ENCODE assay signal across 20 cellular contexts in the genomic region with DNA sequence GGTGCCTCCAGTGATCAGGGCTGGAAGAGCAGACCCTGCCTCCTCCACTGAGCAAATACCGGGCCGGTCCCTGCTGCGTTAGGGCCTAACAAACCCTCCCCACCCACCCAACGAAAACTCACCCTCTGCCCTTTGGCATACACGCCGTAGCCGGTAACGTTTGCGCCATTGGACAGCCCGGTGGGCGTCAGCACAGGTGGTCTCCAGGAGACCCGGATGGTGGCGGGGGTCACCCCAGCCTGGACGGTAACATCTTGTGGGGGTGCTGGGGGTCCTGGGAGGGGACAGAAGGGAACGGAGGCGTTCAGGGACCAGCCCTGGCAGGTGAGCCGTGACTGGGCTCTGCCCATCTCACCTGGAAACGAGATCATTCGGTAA.
A peak's percentile ranks its signal among the peaks of the same experiment; 100 is the strongest.
DNase-seq lines count a peak whose midpoint lies in the region; ATAC-seq, FAIRE-seq and TF ChIP-seq lines count a peak whose summit lies in the region.
"Had no signal": no experiment of that assay in that cellular context is flagged by ENCODE, and none has a peak within 500 bp of the region (broad histone marks: within the 10 kb centered on the region; RNA-seq: fewer than 3 reads in every experiment).

No MANE protein-coding gene starts in this region.

- H3K4me3 Mint-ChIP-seq in naive thymus-derived CD8-positive, alpha-beta T cell: no peak overlapping the region
- H3K4me3 Mint-ChIP-seq: CD8-positive, alpha-beta T cell; GM23338 had no signal

- peaks cover 0 to 22% (median 3%) of the 10 kb centered on the region in 9 donors for H3K9me3 Mint-ChIP-seq in naive thymus-derived CD8-positive, alpha-beta T cell
- H3K9me3 Mint-ChIP-seq: CD8-positive, alpha-beta T cell had no signal

- TF ChIP-seq CTCF in right lobe of liver (IDR thresholded peaks at IDR 0.05) (no peak), HepG2 (CRISPR knock-in tag; IDR thresholded peaks at IDR 0.05) (no peak), lower lobe of right lung (IDR thresholded peaks at IDR 0.05) (no peak), spleen (IDR thresholded peaks at IDR 0.05 in 8 of 11, conservative IDR thresholded peaks at IDR 0.05 in 3 of 11) (no peak), osteoblast (IDR thresholded peaks at IDR 0.05; ENCODE audit: extremely low read depth, low read depth, low read length) (no peak)

- H3K9me3 ChIP-seq in right lobe of liver (no peaks in the 10 kb centered on the region), HepG2 (ENCODE audit: low read length) (no peaks in the 10 kb centered on the region), lower lobe of right lung (no peaks in the 10 kb centered on the region), spleen (peaks cover 0 to 57% (median 5%) of the 10 kb centered on the region in 8 donors), osteoblast (ENCODE audit: low read depth, low read length) (peaks cover 3% of the 10 kb centered on the region)
- H3K9me3 ChIP-seq: A549, BE2C had no signal

- no peak for FAIRE-seq in HepG2 (lab: Jason Lieb, UNC)
- FAIRE-seq: A549, D721Med, G401.6, GM12891 had no signal

- WGBS in right lobe of liver (ENCODE audit: insufficient coverage, low coverage, low lambda C conversion rate, missing lambda C conversion rate): 91% methylated on average over 6 of the region's 19 CpGs
- 40% methylated on average over 12 of the region's 19 CpGs for WGBS in HepG2 (ENCODE audit: low lambda C conversion rate)
- WGBS in spleen, 5 donors: 92 to 94% (median 94%) methylated on average over 18 to 19 of the region's 19 CpGs

- H3K27me3 ChIP-seq in right lobe of liver (no peaks in the 10 kb centered on the region), HepG2 (ENCODE audit: control insufficient read depth in 1 of 2, insufficient read depth in 2 of 2, low read length in 2 of 2) (peaks cover 3 to 16% of the 10 kb centered on the region in 2 experiments; a peak in 2 of 5 replicates), lower lobe of right lung (ENCODE audit: low read depth) (no peaks in the 10 kb centered on the region), spleen (replicated peaks in 1 of 7) (no peaks in the 10 kb centered on the region), osteoblast (ENCODE audit: insufficient read depth, low read length) (no peaks in the 10 kb centered on the region)
- H3K27me3 ChIP-seq: BE2C had no signal

- peaks cover 0 to 8% (median 0%) of the 10 kb centered on the region in 5 donors for H3K27me3 Mint-ChIP-seq in naive thymus-derived CD8-positive, alpha-beta T cell

- H3K9ac ChIP-seq in HepG2 (ENCODE audit: insufficient read depth, low read depth, low read length): no peak overlapping the region

- H4K20me1 ChIP-seq in HepG2 (ENCODE audit: insufficient read depth, low read length) (no peaks in the 10 kb centered on the region), osteoblast (ENCODE audit: insufficient read depth, low read length) (no peaks in the 10 kb centered on the region)

- no peaks in the 10 kb centered on the region for H3K4me1 Mint-ChIP-seq in naive thymus-derived CD8-positive, alpha-beta T cell
- H3K4me1 Mint-ChIP-seq: GM23338 had no signal

- TF ChIP-seq RAD21 in HepG2 (CRISPR knock-in tag; IDR thresholded peaks at IDR 0.05): no peak

- no peak for TF ChIP-seq EP300 in HepG2 (IDR thresholded peaks at IDR 0.05; ENCODE audit: low read depth in 2 of 2, low read length in 2 of 2)
- no peak for TF ChIP-seq EP300 in HepG2 (CRISPR knock-in tag; IDR thresholded peaks at IDR 0.05; ENCODE audit: borderline replicate concordance)

- no peak for ATAC-seq in right lobe of liver
- ATAC-seq in HepG2: no peak
- ATAC-seq in lower lobe of right lung: no peak
- ATAC-seq in naive thymus-derived CD8-positive, alpha-beta T cell: no peak
- ATAC-seq: A549; CD8-positive, alpha-beta T cell; GM23338 had no signal

- H2AFZ ChIP-seq in HepG2 (ENCODE audit: low read length): no peak overlapping the region
- H2AFZ ChIP-seq in osteoblast (ENCODE audit: low read length): no peak overlapping the region
- H2AFZ ChIP-seq: GM23338 had no signal

- H3K4me3 ChIP-seq in right lobe of liver: no peak overlapping the region
- no peak overlapping the region for H3K4me3 ChIP-seq in HepG2 (replicated peaks in 1 of 3; ENCODE audit: insufficient read depth in 1 of 3, low read depth in 2 of 3, low read length in 3 of 3)
- no peak overlapping the region for H3K4me3 ChIP-seq in lower lobe of right lung
- H3K4me3 ChIP-seq in spleen: no peak overlapping the region
- no peak overlapping the region for H3K4me3 ChIP-seq in osteoblast (ENCODE audit: insufficient read depth, low read length)
- H3K4me3 ChIP-seq: A549, GM23338 had no signal

- TF ChIP-seq POLR2A in right lobe of liver (IDR thresholded peaks at IDR 0.05) (no peak), HepG2 (IDR thresholded peaks at IDR 0.05; ENCODE audit: insufficient read depth in 1 of 2, low read depth in 2 of 2, low read length in 2 of 2) (no peak), spleen (IDR thresholded peaks at IDR 0.05) (no peak)

- H3K79me2 ChIP-seq in HepG2 (ENCODE audit: insufficient read depth, low read length) (no peaks in the 10 kb centered on the region), osteoblast (ENCODE audit: insufficient read depth, low read length) (no peaks in the 10 kb centered on the region)

- in situ Hi-C loops in HepG2 (cut with HindIII; ENCODE audit: extremely low pct_ligation_motif_present, low pct_unique_long_range_greater_than_20kb): no loop called here

- H3K36me3 ChIP-seq in right lobe of liver (no peaks in the 10 kb centered on the region), HepG2 (replicated peaks in 1 of 2; ENCODE audit: control insufficient read depth in 1 of 2, insufficient read depth in 2 of 2, low read length in 2 of 2) (no peaks in the 10 kb centered on the region), lower lobe of right lung (no peaks in the 10 kb centered on the region), spleen (peaks cover 0 to 6% (median 0%) of the 10 kb centered on the region in 6 donors), osteoblast (ENCODE audit: insufficient read depth, low read length) (no peaks in the 10 kb centered on the region)

- H3K4me1 ChIP-seq in right lobe of liver (no peaks in the 10 kb centered on the region), HepG2 (ENCODE audit: insufficient read depth, low read length) (no peaks in the 10 kb centered on the region), lower lobe of right lung (no peaks in the 10 kb centered on the region), spleen (no peaks in the 10 kb centered on the region), osteoblast (ENCODE audit: insufficient read depth, low read length) (no peaks in the 10 kb centered on the region)
- H3K4me1 ChIP-seq: A549, BE2C had no signal

- no peak overlapping the region for H3K27ac Mint-ChIP-seq in naive thymus-derived CD8-positive, alpha-beta T cell
- H3K27ac Mint-ChIP-seq: CD8-positive, alpha-beta T cell; GM23338 had no signal

- H3K4me2 ChIP-seq in HepG2 (ENCODE audit: low read depth, low read length) (no peak overlapping the region), osteoblast (ENCODE audit: insufficient read depth, low read length) (no peak overlapping the region)
- H3K4me2 ChIP-seq: A549, GM23338 had no signal

- intact Hi-C loops in right lobe of liver (cut with DNase I) (no loop called here), HepG2 (cut with micrococcal nuclease; ENCODE audit: unreplicated experiment) (no loop called here), lower lobe of right lung (cut with DNase I) (no loop called here), spleen (cut with DNase I; ENCODE audit: low total_unique reads) (no loop called here)

- no TSS peak for BruUV-seq in HepG2 (replicated peaks; lab: Mats Ljungman, UMichigan)

- peak in 2 of 3 donors; percentile 7 to 26 for DNase-seq in right lobe of liver
- DNase-seq in HepG2 (ENCODE audit: low spot score): no peak
- DNase-seq in lower lobe of right lung: peak; percentile 28
- peak; percentile 54 for DNase-seq in spleen
- no peak for DNase-seq in naive thymus-derived CD8-positive, alpha-beta T cell
- no peak for DNase-seq in central memory CD4-positive, alpha-beta T cell
- DNase-seq in osteoblast (ENCODE audit: insufficient read length, low spot score, missing footprints): no peak
- DNase-seq: BE2C; CD8-positive, alpha-beta T cell; COR-L47; DMS153; DMS79 treated with DMSO at 0.1 percent for 48 hours; EL; H7 had no signal

- H3K27ac ChIP-seq in right lobe of liver (no peak overlapping the region), HepG2 (ENCODE audit: extremely low read length, insufficient read depth, low read length) (no peak overlapping the region), lower lobe of right lung (no peak overlapping the region), spleen (no peak overlapping the region), osteoblast (ENCODE audit: low read depth, low read length) (no peak overlapping the region)
- H3K27ac ChIP-seq: A549, C4-2B had no signal

- no peaks in the 10 kb centered on the region for H3K36me3 Mint-ChIP-seq in naive thymus-derived CD8-positive, alpha-beta T cell
- H3K36me3 Mint-ChIP-seq: CD8-positive, alpha-beta T cell had no signal

- POLR2A ChIA-PET in HepG2 (lab: Yijun Ruan, JAX): no interaction called here
- POLR2A ChIA-PET in naive thymus-derived CD8-positive, alpha-beta T cell (lab: Charles Lee): no interaction called here

- CTCF ChIA-PET in HepG2 (lab: Yijun Ruan, JAX; ENCODE audit: low intra/inter-chr PET ratio, low total read pairs): no interaction called here

TF ChIP-seq in HepG2, 621 proteins besides CTCF, POLR2A, EP300 and RAD21 (continues in another document):
- TF ChIP-seq, protein P1, sequence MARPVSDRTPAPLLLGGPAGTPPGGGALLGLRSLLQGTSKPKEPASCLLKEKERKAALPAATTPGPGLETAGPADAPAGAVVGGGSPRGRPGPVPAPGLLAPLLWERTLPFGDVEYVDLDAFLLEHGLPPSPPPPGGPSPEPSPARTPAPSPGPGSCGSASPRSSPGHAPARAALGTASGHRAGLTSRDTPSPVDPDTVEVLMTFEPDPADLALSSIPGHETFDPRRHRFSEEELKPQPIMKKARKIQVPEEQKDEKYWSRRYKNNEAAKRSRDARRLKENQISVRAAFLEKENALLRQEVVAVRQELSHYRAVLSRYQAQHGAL (CRISPR knock-in tag; IDR thresholded peaks at IDR 0.05; ENCODE audit: not compliant biosample characterization): no peak
- TF ChIP-seq, protein P2, sequence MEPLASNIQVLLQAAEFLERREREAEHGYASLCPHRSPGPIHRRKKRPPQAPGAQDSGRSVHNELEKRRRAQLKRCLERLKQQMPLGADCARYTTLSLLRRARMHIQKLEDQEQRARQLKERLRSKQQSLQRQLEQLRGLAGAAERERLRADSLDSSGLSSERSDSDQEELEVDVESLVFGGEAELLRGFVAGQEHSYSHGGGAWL (CRISPR knock-in tag; IDR thresholded peaks at IDR 0.05): no peak
- TF ChIP-seq DR1 (CRISPR knock-in tag; IDR thresholded peaks at IDR 0.05) (no peak), ZNF562 (CRISPR knock-in tag; IDR thresholded peaks at IDR 0.05; ENCODE audit: borderline replicate concordance) (no peak), ZNF12 (CRISPR knock-in tag; IDR thresholded peaks at IDR 0.05) (no peak), ZBTB38 (CRISPR knock-in tag; IDR thresholded peaks at IDR 0.05) (no peak), TBX2 (CRISPR knock-in tag; IDR thresholded peaks at IDR 0.05; ENCODE audit: borderline replicate concordance) (no peak), ZNF350 (CRISPR knock-in tag; IDR thresholded peaks at IDR 0.05; ENCODE audit: borderline replicate concordance, low read depth) (no peak), MBD4 (IDR thresholded peaks at IDR 0.05; ENCODE audit: borderline replicate concordance, low read length) (no peak), TGIF2 (CRISPR knock-in tag; IDR thresholded peaks at IDR 0.05) (no peak)

Comparison
In these comparisons a context has a peak if more than half of its experiments do, and no peak if none do; other contexts are left out.
1. DNase-seq: peak in right lobe of liver (2 of 3), lower lobe of right lung (single experiment) and spleen (single experiment); none in HepG2 (single experiment), naive thymus-derived CD8-positive, alpha-beta T cell (0 of 10), central memory CD4-positive, alpha-beta T cell (single experiment) and osteoblast (single experiment).